1 cellular context compared by ENCODE assay signal in the genomic region with DNA sequence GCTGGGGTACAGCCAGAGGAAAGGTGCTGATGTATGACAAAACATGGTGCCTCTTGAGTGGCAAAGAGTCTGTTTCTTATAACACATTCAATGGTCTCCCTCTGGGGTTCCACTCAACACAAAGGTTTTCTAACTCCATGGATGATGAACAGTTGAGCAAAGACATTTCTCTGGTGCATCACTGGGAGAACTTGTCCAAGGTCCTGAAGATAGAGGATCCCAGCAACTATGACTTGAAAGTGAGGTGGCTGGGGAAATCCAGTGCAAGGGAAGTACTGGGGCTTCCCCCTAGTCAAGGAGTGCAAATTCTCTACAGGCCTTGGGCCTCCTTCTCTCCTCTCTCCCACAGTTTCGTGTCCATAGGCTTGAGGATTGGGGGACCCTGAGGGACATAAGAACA.
TF ChIP-seq lines count a peak whose summit lies in the region.

No MANE protein-coding gene starts in this region.

TF ChIP-seq in GM12878, 131 proteins besides CTCF, POLR2A, EP300 and RAD21 (continued from another document):
- TF ChIP-seq, protein P1, sequence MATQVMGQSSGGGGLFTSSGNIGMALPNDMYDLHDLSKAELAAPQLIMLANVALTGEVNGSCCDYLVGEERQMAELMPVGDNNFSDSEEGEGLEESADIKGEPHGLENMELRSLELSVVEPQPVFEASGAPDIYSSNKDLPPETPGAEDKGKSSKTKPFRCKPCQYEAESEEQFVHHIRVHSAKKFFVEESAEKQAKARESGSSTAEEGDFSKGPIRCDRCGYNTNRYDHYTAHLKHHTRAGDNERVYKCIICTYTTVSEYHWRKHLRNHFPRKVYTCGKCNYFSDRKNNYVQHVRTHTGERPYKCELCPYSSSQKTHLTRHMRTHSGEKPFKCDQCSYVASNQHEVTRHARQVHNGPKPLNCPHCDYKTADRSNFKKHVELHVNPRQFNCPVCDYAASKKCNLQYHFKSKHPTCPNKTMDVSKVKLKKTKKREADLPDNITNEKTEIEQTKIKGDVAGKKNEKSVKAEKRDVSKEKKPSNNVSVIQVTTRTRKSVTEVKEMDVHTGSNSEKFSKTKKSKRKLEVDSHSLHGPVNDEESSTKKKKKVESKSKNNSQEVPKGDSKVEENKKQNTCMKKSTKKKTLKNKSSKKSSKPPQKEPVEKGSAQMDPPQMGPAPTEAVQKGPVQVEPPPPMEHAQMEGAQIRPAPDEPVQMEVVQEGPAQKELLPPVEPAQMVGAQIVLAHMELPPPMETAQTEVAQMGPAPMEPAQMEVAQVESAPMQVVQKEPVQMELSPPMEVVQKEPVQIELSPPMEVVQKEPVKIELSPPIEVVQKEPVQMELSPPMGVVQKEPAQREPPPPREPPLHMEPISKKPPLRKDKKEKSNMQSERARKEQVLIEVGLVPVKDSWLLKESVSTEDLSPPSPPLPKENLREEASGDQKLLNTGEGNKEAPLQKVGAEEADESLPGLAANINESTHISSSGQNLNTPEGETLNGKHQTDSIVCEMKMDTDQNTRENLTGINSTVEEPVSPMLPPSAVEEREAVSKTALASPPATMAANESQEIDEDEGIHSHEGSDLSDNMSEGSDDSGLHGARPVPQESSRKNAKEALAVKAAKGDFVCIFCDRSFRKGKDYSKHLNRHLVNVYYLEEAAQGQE (IDR thresholded peaks at IDR 0.05; ENCODE audit: low read depth, low read length): peak; percentile 82
- TF ChIP-seq EGR1 (IDR thresholded peaks at IDR 0.05; ENCODE audit: borderline replicate concordance in 1 of 2, low read depth in 2 of 2, low read length in 2 of 2): no peak
- no peak for TF ChIP-seq SP1 (IDR thresholded peaks at IDR 0.05; ENCODE audit: low read depth, low read length)
- TF ChIP-seq, protein P2, sequence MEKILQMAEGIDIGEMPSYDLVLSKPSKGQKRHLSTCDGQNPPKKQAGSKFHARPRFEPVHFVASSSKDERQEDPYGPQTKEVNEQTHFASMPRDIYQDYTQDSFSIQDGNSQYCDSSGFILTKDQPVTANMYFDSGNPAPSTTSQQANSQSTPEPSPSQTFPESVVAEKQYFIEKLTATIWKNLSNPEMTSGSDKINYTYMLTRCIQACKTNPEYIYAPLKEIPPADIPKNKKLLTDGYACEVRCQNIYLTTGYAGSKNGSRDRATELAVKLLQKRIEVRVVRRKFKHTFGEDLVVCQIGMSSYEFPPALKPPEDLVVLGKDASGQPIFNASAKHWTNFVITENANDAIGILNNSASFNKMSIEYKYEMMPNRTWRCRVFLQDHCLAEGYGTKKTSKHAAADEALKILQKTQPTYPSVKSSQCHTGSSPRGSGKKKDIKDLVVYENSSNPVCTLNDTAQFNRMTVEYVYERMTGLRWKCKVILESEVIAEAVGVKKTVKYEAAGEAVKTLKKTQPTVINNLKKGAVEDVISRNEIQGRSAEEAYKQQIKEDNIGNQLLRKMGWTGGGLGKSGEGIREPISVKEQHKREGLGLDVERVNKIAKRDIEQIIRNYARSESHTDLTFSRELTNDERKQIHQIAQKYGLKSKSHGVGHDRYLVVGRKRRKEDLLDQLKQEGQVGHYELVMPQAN (conservative IDR thresholded peaks at IDR 0.05): no peak
TF ChIP-seq in GM12878: peak in this region for 1.
